Comparison of ENCODE assay signal across 14 cellular contexts in genomic region chr4:47930971-47931804, GRCh38. TPM values are rescaled to one million over a fixed set of nuclear protein-coding genes. Genes with fewer than 3 reads are reported as not detected.
A peak's percentile ranks its signal among the peaks of the same experiment; 100 is the strongest.
DNase-seq lines count a peak whose midpoint lies in the region; ATAC-seq, FAIRE-seq and TF ChIP-seq lines count a peak whose summit lies in the region.
"Had no signal": no experiment of that assay in that cellular context is flagged by ENCODE, and none has a peak within 500 bp of the region (broad histone marks: within the 10 kb centered on the region; RNA-seq: fewer than 3 reads in every experiment).

No MANE protein-coding gene starts in this region.

- no peak overlapping the region for H3K27ac ChIP-seq in RWPE2 (ENCODE audit: poor library complexity, severe bottlenecking)
- H3K27ac ChIP-seq in pancreas: no peak overlapping the region
- H3K27ac ChIP-seq in prostate gland: no peak overlapping the region

- H3K4me3 ChIP-seq in RWPE2 (ENCODE audit: severe bottlenecking) (no peak overlapping the region), fibroblast of mammary gland (ENCODE audit: control insufficient read depth, low read depth, low read length) (no peak overlapping the region), pancreas (no peak overlapping the region), prostate gland (no peak overlapping the region)

- H3K4me1 ChIP-seq in RWPE2 (ENCODE audit: insufficient read depth, poor library complexity, severe bottlenecking) (peaks cover 8% of the 10 kb centered on the region), pancreas (peaks cover 6 to 13% (median 7%) of the 10 kb centered on the region in 3 donors), prostate gland (replicated peaks) (no peaks in the 10 kb centered on the region)

- no peak for TF ChIP-seq POLR2A in prostate gland (IDR thresholded peaks at IDR 0.05)

- H3K36me3 ChIP-seq in RWPE2 (ENCODE audit: low read depth) (no peaks in the 10 kb centered on the region), pancreas (no peaks in the 10 kb centered on the region), prostate gland (no peaks in the 10 kb centered on the region)

- 28 to 33% methylated on average over 2 of the region's 2 CpGs for WGBS in pancreas, 2 donors
- 35% methylated on average over 2 of the region's 2 CpGs for WGBS in prostate gland

- H3K9me3 ChIP-seq in RWPE2 (ENCODE audit: severe bottlenecking) (no peaks in the 10 kb centered on the region), pancreas (no peaks in the 10 kb centered on the region), prostate gland (no peaks in the 10 kb centered on the region)

- peak; percentile 59 for DNase-seq in EL
- DNase-seq in RWPE2 (ENCODE audit: low spot score): no peak
- peak; percentile 93 for DNase-seq in fibroblast of mammary gland (ENCODE audit: low read depth)
- DNase-seq in pancreas: peak in 3 of 6 donors; percentile 12 to 18 (median 17)
- no peak for DNase-seq in prostate gland (ENCODE audit: low spot score)
- DNase-seq in activated effector memory CD4-positive, alpha-beta T cell treated with anti-CD3 and anti-CD28 coated beads, Interleukin-2, amount 50 U/mL, for 16 hours: no peak
- DNase-seq in NCI-H1694 (lab: John Stamatoyannopoulos, UW): no peak
- DNase-seq: activated CD4-positive, alpha-beta T cell treated with anti-CD3 and anti-CD28 coated beads for 4 hours; central memory CD4-positive, alpha-beta T cell; islet precursor cell; NCI-H146; T-cell had no signal

- FAIRE-seq in pancreas (lab: Jason Lieb, UNC): no peak
- FAIRE-seq: H1 had no signal

- TF ChIP-seq CTCF in RWPE2 (IDR thresholded peaks at IDR 0.05; ENCODE audit: poor library complexity, severe bottlenecking): no peak
- no peak for TF ChIP-seq CTCF in fibroblast of mammary gland (conservative IDR thresholded peaks at IDR 0.05; ENCODE audit: control insufficient read depth, insufficient read depth, low read depth, low read length)
- TF ChIP-seq CTCF in pancreas (IDR thresholded peaks at IDR 0.05): no peak
- TF ChIP-seq CTCF in prostate gland (IDR thresholded peaks at IDR 0.05): no peak

- intact Hi-C loops in pancreas (cut with DNase I) (no loop called here), prostate gland (cut with DNase I) (loop anchor here (10.0 kb wide), 1 partner anchor 154 kb away; no protein-coding TSS in a partner anchor)

- ATAC-seq in RWPE2 (ENCODE audit: low read depth) (peak; percentile 48), pancreas (peak in 3 of 4 donors; percentile 13 to 34 (median 20)), GM19397 (IDR thresholded peaks at IDR 0.05; ENCODE audit: unreplicated experiment) (no peak)
- ATAC-seq: T-cell had no signal

- H3K27me3 ChIP-seq in RWPE2 (ENCODE audit: insufficient read depth, poor library complexity, severe bottlenecking) (no peaks in the 10 kb centered on the region), pancreas (no peaks in the 10 kb centered on the region), prostate gland (replicated peaks; ENCODE audit: insufficient read depth) (no peaks in the 10 kb centered on the region)

RNA-seq across cellular contexts. Expression of gene NFXL1, which starts 16.8 kb away (rescaled TPM):
- total RNA-seq in pancreas (10 to 100 TPM in 4 of 6 donors, 1 to 10 TPM in 2; 8.7 to 11.5 (median 10.3) TPM), prostate gland (10 to 100 TPM; 17.5 to 19.1 TPM)
- polyA plus RNA-seq in pancreas: 1 to 10 TPM; 7.5 to 8.9 TPM

Comparison
In these comparisons a context has a peak if more than half of its experiments do, and no peak if none do; other contexts are left out.
1. DNase-seq: peak in EL (single experiment) and fibroblast of mammary gland (single experiment); none in RWPE2 (single experiment), prostate gland (single experiment), activated effector memory CD4-positive, alpha-beta T cell treated with anti-CD3 and anti-CD28 coated beads, Interleukin-2, amount 50 U/mL, for 16 hours (single experiment) and NCI-H1694 (single experiment).